35 cellular contexts compared by ENCODE assay signal in genomic region chrX:39625810-39626209, GRCh38.
"Had no signal": no experiment of that assay in that cellular context is flagged by ENCODE, and none has a peak within 500 bp of the region (broad histone marks: within the 10 kb centered on the region; RNA-seq: fewer than 3 reads in every experiment).

No MANE protein-coding gene starts in this region.

- H3K27me3 ChIP-seq: MG63 had no signal

- H3K4me3 ChIP-seq: MG63 had no signal

- H3K36me3 ChIP-seq: MG63 had no signal

- DNase-seq: Karpas-422, Kasumi-1, MG63, MM.1S, MV-4-11, NCI-H1048, NCI-H1092, NCI-H1092 treated with DMSO at 0.1 percent for 48 hours, NCI-H1105, NCI-H1105 treated with DMSO at 0.1 percent for 48 hours, NCI-H1417, NCI-H1417 treated with DMSO at 0.1 percent for 48 hours, NCI-H1436, NCI-H1436 treated with DMSO at 0.1 percent for 48 hours, NCI-H146, NCI-H1694, NCI-H1694 treated with DMSO at 0.1 percent for 48 hours, NCI-H187, NCI-H187 treated with DMSO at 0.1 percent for 48 hours, NCI-H1930, NCI-H2029, NCI-H2029 treated with DMSO at 0.1 percent for 48 hours, NCI-H2081, NCI-H2081 treated with DMSO at 0.1 percent for 48 hours, NCI-H2107, NCI-H2171, NCI-H2171 treated with DMSO at 0.1 percent for 48 hours, NCI-H2227 treated with DMSO at 0.1 percent for 48 hours, NCI-H226, NCI-H345, NCI-H446, NCI-H446 treated with DMSO at 0.1 percent for 48 hours, NCI-H510A, NCI-H510A treated with DMSO at 0.1 percent for 48 hours, NCI-H524 had no signal

- H3K9me3 ChIP-seq: MG63 had no signal
